ENCODE assay signal across 19 cellular contexts in genomic region chr17:80969674-80970043, GRCh38. TPM values are rescaled to one million over a fixed set of nuclear protein-coding genes. Genes with fewer than 3 reads are reported as not detected.
DNase-seq lines count a peak whose midpoint lies in the region; ATAC-seq and TF ChIP-seq lines count a peak whose summit lies in the region.
"Had no signal": no experiment of that assay in that cellular context is flagged by ENCODE, and none has a peak within 500 bp of the region (broad histone marks: within the 10 kb centered on the region; RNA-seq: fewer than 3 reads in every experiment).

No MANE protein-coding gene starts in this region.

- peaks cover 5% of the 10 kb centered on the region for H3K4me1 ChIP-seq in CD4-positive, CD25-positive, alpha-beta regulatory T cell (ENCODE audit: control insufficient read depth, insufficient read depth, low read length, poor library complexity, severe bottlenecking)
- H3K4me1 ChIP-seq in SJCRH30 (peaks cover 37% of the 10 kb centered on the region), gastroesophageal sphincter (peaks cover 6 to 40% (median 30%) of the 10 kb centered on the region in 3 donors), gastrocnemius medialis (peaks cover 27 to 29% of the 10 kb centered on the region in 2 donors), colonic mucosa (no peaks in the 10 kb centered on the region)

- H3K36me3 ChIP-seq in CD4-positive, CD25-positive, alpha-beta regulatory T cell (ENCODE audit: control insufficient read depth, insufficient read depth, low read length), result no peaks in the 10 kb centered on the region
- H3K36me3 ChIP-seq in SJCRH30 (no peaks in the 10 kb centered on the region), gastroesophageal sphincter (peaks cover 0 to 14% of the 10 kb centered on the region in 2 donors), gastrocnemius medialis (peaks cover 0 to 9% of the 10 kb centered on the region in 2 donors), colonic mucosa (no peaks in the 10 kb centered on the region)
- H3K36me3 ChIP-seq: ovary had no signal

- H3K4me3 Mint-ChIP-seq in CD4-positive, CD25-positive, alpha-beta regulatory T cell, result peak overlapping the region in 2 of 4 donors; percentile 36 to 51
- H3K4me3 Mint-ChIP-seq: activated T-helper 1 cell treated with anti-CD3 and anti-CD28 coated beads, Interleukin-12 subunit alpha, Interleukin-12 subunit beta, Interleukin-2, Interleukin-4 antibody, amounts not matched to agents 30 ng/mL and 10 ng/mL and 1 ng/mL, durations not matched to agents 14 hours and 24 hours and 36 hours had no signal

- no peak overlapping the region for H3K27ac ChIP-seq in CD4-positive, CD25-positive, alpha-beta regulatory T cell (ENCODE audit: insufficient read depth, low read length, poor library complexity, severe bottlenecking)
- H3K27ac ChIP-seq in SJCRH30 (peak overlapping the region; percentile 93), gastroesophageal sphincter (peak overlapping the region in 3 of 4 donors; percentile 81 to 88 (median 81)), gastrocnemius medialis (peak overlapping the region in 3 of 4 donors; percentile 5 to 68 (median 31)), colonic mucosa (no peak overlapping the region)
- H3K27ac ChIP-seq: ovary, right atrium auricular region had no signal

- peaks cover 0 to 2% (median 0%) of the 10 kb centered on the region in 7 donors for H3K9me3 Mint-ChIP-seq in CD4-positive, CD25-positive, alpha-beta regulatory T cell
- H3K9me3 Mint-ChIP-seq: activated naive CD4-positive, alpha-beta T cell treated with anti-CD3 and anti-CD28 coated beads, Interleukin-2, amount 50 U/mL, for 72 hours; activated T-helper 1 cell treated with anti-CD3 and anti-CD28 coated beads, Interleukin-12 subunit alpha, Interleukin-12 subunit beta, Interleukin-2, Interleukin-4 antibody, amounts not matched to agents 30 ng/mL and 10 ng/mL and 1 ng/mL, durations not matched to agents 14 hours and 24 hours and 36 hours had no signal

- no peaks in the 10 kb centered on the region for H3K9me3 ChIP-seq in CD4-positive, CD25-positive, alpha-beta regulatory T cell (ENCODE audit: control insufficient read depth in 2 of 2, low read length in 2 of 2)
- H3K9me3 ChIP-seq in SJCRH30 (replicated peaks) (no peaks in the 10 kb centered on the region), gastroesophageal sphincter (no peaks in the 10 kb centered on the region), gastrocnemius medialis (no peaks in the 10 kb centered on the region), colonic mucosa (no peaks in the 10 kb centered on the region)
- H3K9me3 ChIP-seq: ascending aorta, esophagus squamous epithelium, ovary, right atrium auricular region had no signal

- DNase-seq in CD4-positive, CD25-positive, alpha-beta regulatory T cell, result no peak
- DNase-seq in SJCRH30, result no peak
- no peak for DNase-seq in gastrocnemius medialis
- DNase-seq in colonic mucosa, result no peak
- DNase-seq in mucosa of gallbladder (ENCODE audit: low spot score), result no peak
- DNase-seq: cerebellar nuclear complex, esophagus squamous epithelium, HCEC 1CT, mammary epithelial cell, MV-4-11 had no signal

- H3K9ac ChIP-seq in colonic mucosa (ENCODE audit: low read depth in 2 of 2, low read length in 2 of 2), result no peak overlapping the region

- peaks cover 0 to 7% (median 0%) of the 10 kb centered on the region in 4 donors for H3K4me1 Mint-ChIP-seq in CD4-positive, CD25-positive, alpha-beta regulatory T cell

- intact Hi-C loops in gastrocnemius medialis (cut with DNase I; ENCODE audit: low total_unique reads) (loop anchor here (5.0 kb wide), 1 partner anchor 102 kb away; no protein-coding TSS in a partner anchor), colonic mucosa (cut with DNase I) (no loop called here)

- TF ChIP-seq CTCF in gastroesophageal sphincter (IDR thresholded peaks at IDR 0.05), result no peak
- no peak for TF ChIP-seq CTCF in gastrocnemius medialis (IDR thresholded peaks at IDR 0.05 in 4 of 5, conservative IDR thresholded peaks at IDR 0.05 in 1 of 5)
- no peak for TF ChIP-seq CTCF in colonic mucosa (IDR thresholded peaks at IDR 0.05)

- peak overlapping the region in 2 of 3 donors; percentile 23 to 25 for H3K27ac Mint-ChIP-seq in CD4-positive, CD25-positive, alpha-beta regulatory T cell
- H3K27ac Mint-ChIP-seq: activated T-helper 1 cell treated with anti-CD3 and anti-CD28 coated beads, Interleukin-12 subunit alpha, Interleukin-12 subunit beta, Interleukin-2, Interleukin-4 antibody, amounts not matched to agents 30 ng/mL and 10 ng/mL and 1 ng/mL, durations not matched to agents 14 hours and 24 hours and 36 hours; CD14-positive monocyte had no signal

- no peaks in the 10 kb centered on the region for H3K36me3 Mint-ChIP-seq in CD4-positive, CD25-positive, alpha-beta regulatory T cell
- H3K36me3 Mint-ChIP-seq: activated naive CD4-positive, alpha-beta T cell treated with anti-CD3 and anti-CD28 coated beads, Interleukin-2, amount 50 U/mL, for 72 hours had no signal

- TF ChIP-seq POLR2A in gastroesophageal sphincter (IDR thresholded peaks at IDR 0.05) (no peak), gastrocnemius medialis (IDR thresholded peaks at IDR 0.05) (no peak)

- no peaks in the 10 kb centered on the region for H3K27me3 Mint-ChIP-seq in CD4-positive, CD25-positive, alpha-beta regulatory T cell

- TF ChIP-seq EP300 in gastroesophageal sphincter (IDR thresholded peaks at IDR 0.05), result no peak

- no peak overlapping the region for H3K4me3 ChIP-seq in CD4-positive, CD25-positive, alpha-beta regulatory T cell (ENCODE audit: low read depth, low read length)
- H3K4me3 ChIP-seq in SJCRH30 (peak overlapping the region; percentile 48), gastroesophageal sphincter (no peak overlapping the region), gastrocnemius medialis (peak overlapping the region in 1 of 4 donors; percentile 22), colonic mucosa (no peak overlapping the region)
- H3K4me3 ChIP-seq: ascending aorta, esophagus squamous epithelium, ovary, right atrium auricular region had no signal

- WGBS in gastroesophageal sphincter (ENCODE audit: low coverage in 1 of 2), 2 donors, result no CpG with 5 or more reads among the region's 10 CpGs

- in situ Hi-C loops in gastrocnemius medialis (cut with MboI; ENCODE audit: low sequenced_read_pairs in 4 of 4), result loop anchor here in 1 of 4 donors (5.0 kb wide), 1 partner anchor 542 kb away; no protein-coding TSS in a partner anchor

- no peaks in the 10 kb centered on the region for H3K27me3 ChIP-seq in CD4-positive, CD25-positive, alpha-beta regulatory T cell (ENCODE audit: control insufficient read depth, insufficient read depth, low read length)
- H3K27me3 ChIP-seq in SJCRH30, result no peaks in the 10 kb centered on the region
- peaks cover 19% of the 10 kb centered on the region for H3K27me3 ChIP-seq in gastroesophageal sphincter
- peaks cover 0 to 11% (median 6%) of the 10 kb centered on the region in 3 donors for H3K27me3 ChIP-seq in gastrocnemius medialis
- H3K27me3 ChIP-seq in colonic mucosa, result peaks cover 4% of the 10 kb centered on the region
- H3K27me3 ChIP-seq: ovary, right atrium auricular region had no signal

- ATAC-seq in CD4-positive, CD25-positive, alpha-beta regulatory T cell (ENCODE audit: low read depth in 2 of 2), result no peak
- ATAC-seq in gastroesophageal sphincter (no peak), gastrocnemius medialis (peak; percentile 38 to 39), HG03039 (IDR thresholded peaks at IDR 0.05; ENCODE audit: unreplicated experiment) (no peak), HG03139 (IDR thresholded peaks at IDR 0.05; ENCODE audit: unreplicated experiment) (no peak)

RNA-seq across cellular contexts. Expression of gene CHMP6, which starts 22.0 kb away (rescaled TPM):
- total RNA-seq in CD4-positive, CD25-positive, alpha-beta regulatory T cell, result 25.5 TPM
- polyA plus RNA-seq in CD4-positive, CD25-positive, alpha-beta regulatory T cell, result 10 to 100 TPM; 37.6 to 43.5 (median 39.8) TPM
- total RNA-seq in SJCRH30 (2014; rRNA removed; shearing (Covaris generic)), result 23.5 and 27.6 TPM in 2 replicates
- 10 to 100 TPM; 17.6 to 26.0 (median 19.0) TPM for total RNA-seq in gastroesophageal sphincter
- 10 to 100 TPM; 29.8 to 33.3 (median 33.0) TPM for total RNA-seq in gastrocnemius medialis
- total RNA-seq in colonic mucosa, result 10 to 100 TPM; 29.1 to 43.5 TPM
- 31.5 TPM for total RNA-seq in mucosa of gallbladder

Comparison
In these comparisons a context has a peak if more than half of its experiments do, and no peak if none do; other contexts are left out.
1. ATAC-seq: peak in gastrocnemius medialis (2 of 2); none in CD4-positive, CD25-positive, alpha-beta regulatory T cell (0 of 2), gastroesophageal sphincter (single experiment), HG03039 (single experiment) and HG03139 (single experiment).
2. H3K27ac ChIP-seq: peak in SJCRH30 (single experiment), gastroesophageal sphincter (3 of 4) and gastrocnemius medialis (3 of 4); none in CD4-positive, CD25-positive, alpha-beta regulatory T cell (single experiment) and colonic mucosa (single experiment).